29 cellular contexts compared by ENCODE assay signal in the genomic region with DNA sequence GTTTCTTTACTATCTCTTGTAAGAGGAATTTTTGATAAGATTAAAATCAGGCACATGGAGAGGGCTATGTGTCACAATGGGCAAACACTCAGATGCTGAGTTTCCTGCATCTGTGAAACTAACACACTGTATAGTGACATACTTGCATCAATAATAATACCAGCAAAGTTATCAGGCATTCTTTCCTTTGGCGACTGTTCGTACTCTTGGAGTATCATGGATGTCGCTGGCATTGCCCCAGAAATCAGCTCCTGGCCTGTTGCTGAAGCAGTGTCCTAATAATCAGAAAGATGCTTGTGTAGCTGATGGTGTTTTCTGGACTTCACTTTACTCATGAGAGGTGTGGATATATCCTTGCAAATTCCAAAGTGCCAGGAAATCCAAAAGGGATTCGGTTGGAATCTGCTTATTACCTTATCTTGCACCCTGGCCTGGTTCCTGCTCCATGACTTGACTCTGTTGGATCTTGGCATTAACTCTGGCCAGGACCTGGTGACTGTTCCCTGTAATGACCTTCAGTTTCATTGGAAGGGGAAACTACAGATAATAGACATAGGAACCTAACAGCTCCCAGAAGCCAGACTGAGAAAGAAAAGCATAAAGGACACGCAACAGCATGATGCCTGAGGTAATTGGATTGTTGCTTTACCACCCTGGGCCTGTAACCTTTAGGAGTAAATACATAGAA.
"Had no signal": no experiment of that assay in that cellular context is flagged by ENCODE, and none has a peak within 500 bp of the region (broad histone marks: within the 10 kb centered on the region; RNA-seq: fewer than 3 reads in every experiment).

No MANE protein-coding gene starts in this region.

- FAIRE-seq: endothelial cell of umbilical vein, urothelium cell line had no signal

- H3K4me1 ChIP-seq: colonic mucosa, esophagus muscularis mucosa, foreskin keratinocyte, gastroesophageal sphincter, parathyroid adenoma, sigmoid colon, tibial nerve, upper lobe of left lung had no signal

- H3K9me3 ChIP-seq: colonic mucosa, esophagus muscularis mucosa, gastroesophageal sphincter, mucosa of descending colon, sigmoid colon, thoracic aorta, tibial nerve, upper lobe of left lung had no signal

- H3K27me3 Mint-ChIP-seq: dendritic cell treated with granulocyte-macrophage colony-stimulating factor and Interleukin-4, amounts not matched to agents 40 ng/mL and 50 ng/mL, for 4 days; memory B cell; naive B cell; natural killer cell treated with Interleukin-12 subunit alpha and Interleukin-12 subunit beta and Interleukin-15 and Interleukin-18, amount 100 ng/mL, for 72 hours; progenitor cell of endocrine pancreas; stimulated activated memory B cell treated with anti-CD40 and anti-IgM and Interleukin-4, amounts not matched to agents 10 μg/mL and 1 μg/mL and 100 μg/mL, for 72 hours; stimulated activated naive CD8-positive, alpha-beta T cell treated with anti-CD3 and anti-CD28 coated beads, Interleukin-15, Interleukin-2, amounts not matched to agents 100 ng/mL and 50 ng/mL, for 24 hours had no signal

- H3K4me1 Mint-ChIP-seq: immature natural killer cell; memory B cell; mesothelial cell of epicardium; naive B cell; neural crest cell; stimulated activated memory B cell treated with anti-CD40 and anti-IgM and Interleukin-4, amounts not matched to agents 10 μg/mL and 1 μg/mL and 100 μg/mL, for 72 hours had no signal

- H3K27ac ChIP-seq: colonic mucosa, esophagus muscularis mucosa, foreskin keratinocyte, gastroesophageal sphincter, parathyroid adenoma, sigmoid colon, thoracic aorta, tibial nerve, upper lobe of left lung had no signal

- H3K4me3 Mint-ChIP-seq: dendritic cell treated with granulocyte-macrophage colony-stimulating factor and Interleukin-4, amounts not matched to agents 40 ng/mL and 50 ng/mL, for 4 days; immature natural killer cell; memory B cell; mesothelial cell of epicardium; naive B cell; natural killer cell treated with Interleukin-12 subunit alpha and Interleukin-12 subunit beta and Interleukin-15 and Interleukin-18, amount 100 ng/mL, for 72 hours; neural crest cell; stimulated activated memory B cell treated with anti-CD40 and anti-IgM and Interleukin-4, amounts not matched to agents 10 μg/mL and 1 μg/mL and 100 μg/mL, for 72 hours; stimulated activated naive CD8-positive, alpha-beta T cell treated with anti-CD3 and anti-CD28 coated beads, Interleukin-15, Interleukin-2, amounts not matched to agents 100 ng/mL and 50 ng/mL, for 24 hours had no signal

- H3K36me3 ChIP-seq: colonic mucosa, esophagus muscularis mucosa, gastroesophageal sphincter, sigmoid colon, thoracic aorta, tibial nerve, upper lobe of left lung had no signal

- H3K9me3 Mint-ChIP-seq: dendritic cell treated with granulocyte-macrophage colony-stimulating factor and Interleukin-4, amounts not matched to agents 40 ng/mL and 50 ng/mL, for 4 days; memory B cell; natural killer cell treated with Interleukin-12 subunit alpha and Interleukin-12 subunit beta and Interleukin-15 and Interleukin-18, amount 100 ng/mL, for 72 hours; stimulated activated memory B cell treated with anti-CD40 and anti-IgM and Interleukin-4, amounts not matched to agents 10 μg/mL and 1 μg/mL and 100 μg/mL, for 72 hours; stimulated activated naive CD8-positive, alpha-beta T cell treated with anti-CD3 and anti-CD28 coated beads, Interleukin-15, Interleukin-2, amounts not matched to agents 100 ng/mL and 50 ng/mL, for 24 hours had no signal

- H3K79me2 ChIP-seq: parathyroid adenoma had no signal

- H2AFZ ChIP-seq: parathyroid adenoma had no signal

- H3K27ac Mint-ChIP-seq: dendritic cell treated with granulocyte-macrophage colony-stimulating factor and Interleukin-4, amounts not matched to agents 40 ng/mL and 50 ng/mL, for 4 days; immature natural killer cell; memory B cell; mesothelial cell of epicardium; naive B cell; natural killer cell treated with Interleukin-12 subunit alpha and Interleukin-12 subunit beta and Interleukin-15 and Interleukin-18, amount 100 ng/mL, for 72 hours; progenitor cell of endocrine pancreas; stimulated activated memory B cell treated with anti-CD40 and anti-IgM and Interleukin-4, amounts not matched to agents 10 μg/mL and 1 μg/mL and 100 μg/mL, for 72 hours; stimulated activated naive CD8-positive, alpha-beta T cell treated with anti-CD3 and anti-CD28 coated beads, Interleukin-15, Interleukin-2, amounts not matched to agents 100 ng/mL and 50 ng/mL, for 24 hours had no signal

- H3K9ac ChIP-seq: parathyroid adenoma had no signal

- H3K4me3 ChIP-seq: colonic mucosa, esophagus muscularis mucosa, gastroesophageal sphincter, lung, mucosa of descending colon, sigmoid colon, thoracic aorta, tibial nerve, upper lobe of left lung had no signal

- H3K36me3 Mint-ChIP-seq: immature natural killer cell; memory B cell; mesothelial cell of epicardium; naive B cell; natural killer cell treated with Interleukin-12 subunit alpha and Interleukin-12 subunit beta and Interleukin-15 and Interleukin-18, amount 100 ng/mL, for 72 hours; stimulated activated memory B cell treated with anti-CD40 and anti-IgM and Interleukin-4, amounts not matched to agents 10 μg/mL and 1 μg/mL and 100 μg/mL, for 72 hours had no signal

- H3K27me3 ChIP-seq: colonic mucosa, esophagus muscularis mucosa, foreskin keratinocyte, gastroesophageal sphincter, sigmoid colon, tibial nerve, upper lobe of left lung had no signal

- DNase-seq: colonic mucosa; effector CD8-positive, alpha-beta T cell; foreskin keratinocyte; hypothalamus; immature natural killer cell; islet precursor cell; kidney glomerular epithelial cell; left colon; mucosa of descending colon; naive B cell; sigmoid colon; stimulated activated CD4-positive, alpha-beta T cell treated with anti-CD3 and anti-CD28 coated beads, Interleukin-4, amount 100 ng/mL, for 4 hours; upper lobe of left lung had no signal
